ENCODE assay signal across 1 cellular context in the genomic region with DNA sequence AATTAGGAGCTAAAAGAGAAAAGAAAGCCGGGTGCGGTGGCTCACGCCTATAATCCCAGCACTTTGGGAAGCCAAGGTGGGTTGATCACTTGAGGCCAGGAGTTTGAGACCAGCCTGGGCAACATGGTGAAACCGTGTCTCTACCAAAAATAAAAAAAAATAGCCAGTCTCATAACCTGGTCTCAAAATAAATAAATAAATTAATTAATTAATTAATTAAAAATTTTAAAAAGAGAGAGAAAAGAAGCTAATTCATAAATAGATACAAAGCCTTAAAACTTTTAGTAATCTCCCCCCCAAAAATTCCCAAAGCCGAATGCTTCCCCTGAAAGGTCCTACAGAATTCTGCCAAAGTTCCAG.
TF ChIP-seq lines count a peak whose summit lies in the region.

No MANE protein-coding gene starts in this region.

TF ChIP-seq in WTC11, 78 proteins besides CTCF, POLR2A, EP300 and RAD21:
- peak; percentile 92 for TF ChIP-seq HMGA2 (CRISPR knock-in tag; IDR thresholded peaks at IDR 0.05)
TF ChIP-seq in WTC11: peak in this region for 1; not testable (repeated sequence) for 77.
